1 cellular context compared by ENCODE assay signal in genomic region chr14:101301011-101301410, GRCh38.
TF ChIP-seq lines count a peak whose summit lies in the region.

No MANE protein-coding gene starts in this region.

TF ChIP-seq in GM23338, 12 proteins besides CTCF, POLR2A, EP300 and RAD21 (continued from another document):
- TF ChIP-seq, protein P1, sequence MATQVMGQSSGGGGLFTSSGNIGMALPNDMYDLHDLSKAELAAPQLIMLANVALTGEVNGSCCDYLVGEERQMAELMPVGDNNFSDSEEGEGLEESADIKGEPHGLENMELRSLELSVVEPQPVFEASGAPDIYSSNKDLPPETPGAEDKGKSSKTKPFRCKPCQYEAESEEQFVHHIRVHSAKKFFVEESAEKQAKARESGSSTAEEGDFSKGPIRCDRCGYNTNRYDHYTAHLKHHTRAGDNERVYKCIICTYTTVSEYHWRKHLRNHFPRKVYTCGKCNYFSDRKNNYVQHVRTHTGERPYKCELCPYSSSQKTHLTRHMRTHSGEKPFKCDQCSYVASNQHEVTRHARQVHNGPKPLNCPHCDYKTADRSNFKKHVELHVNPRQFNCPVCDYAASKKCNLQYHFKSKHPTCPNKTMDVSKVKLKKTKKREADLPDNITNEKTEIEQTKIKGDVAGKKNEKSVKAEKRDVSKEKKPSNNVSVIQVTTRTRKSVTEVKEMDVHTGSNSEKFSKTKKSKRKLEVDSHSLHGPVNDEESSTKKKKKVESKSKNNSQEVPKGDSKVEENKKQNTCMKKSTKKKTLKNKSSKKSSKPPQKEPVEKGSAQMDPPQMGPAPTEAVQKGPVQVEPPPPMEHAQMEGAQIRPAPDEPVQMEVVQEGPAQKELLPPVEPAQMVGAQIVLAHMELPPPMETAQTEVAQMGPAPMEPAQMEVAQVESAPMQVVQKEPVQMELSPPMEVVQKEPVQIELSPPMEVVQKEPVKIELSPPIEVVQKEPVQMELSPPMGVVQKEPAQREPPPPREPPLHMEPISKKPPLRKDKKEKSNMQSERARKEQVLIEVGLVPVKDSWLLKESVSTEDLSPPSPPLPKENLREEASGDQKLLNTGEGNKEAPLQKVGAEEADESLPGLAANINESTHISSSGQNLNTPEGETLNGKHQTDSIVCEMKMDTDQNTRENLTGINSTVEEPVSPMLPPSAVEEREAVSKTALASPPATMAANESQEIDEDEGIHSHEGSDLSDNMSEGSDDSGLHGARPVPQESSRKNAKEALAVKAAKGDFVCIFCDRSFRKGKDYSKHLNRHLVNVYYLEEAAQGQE (IDR thresholded peaks at IDR 0.05; ENCODE audit: unreplicated experiment), result no peak
- TF ChIP-seq JUNB (IDR thresholded peaks at IDR 0.05; ENCODE audit: unreplicated experiment) (no peak), EZH2 (IDR thresholded peaks at IDR 0.05; ENCODE audit: low read depth, unreplicated experiment) (no peak), POLR2AphosphoS5 (IDR thresholded peaks at IDR 0.05; ENCODE audit: low read depth) (no peak), ZNF462 (CRISPR knock-in tag; IDR thresholded peaks at IDR 0.05) (no peak), ZNF331 (CRISPR knock-in tag; IDR thresholded peaks at IDR 0.05; ENCODE audit: low read depth) (no peak), NANOG (IDR thresholded peaks at IDR 0.05; ENCODE audit: borderline replicate concordance) (no peak)
